Comparison of ENCODE assay signal across 8 cellular contexts in the genomic region with DNA sequence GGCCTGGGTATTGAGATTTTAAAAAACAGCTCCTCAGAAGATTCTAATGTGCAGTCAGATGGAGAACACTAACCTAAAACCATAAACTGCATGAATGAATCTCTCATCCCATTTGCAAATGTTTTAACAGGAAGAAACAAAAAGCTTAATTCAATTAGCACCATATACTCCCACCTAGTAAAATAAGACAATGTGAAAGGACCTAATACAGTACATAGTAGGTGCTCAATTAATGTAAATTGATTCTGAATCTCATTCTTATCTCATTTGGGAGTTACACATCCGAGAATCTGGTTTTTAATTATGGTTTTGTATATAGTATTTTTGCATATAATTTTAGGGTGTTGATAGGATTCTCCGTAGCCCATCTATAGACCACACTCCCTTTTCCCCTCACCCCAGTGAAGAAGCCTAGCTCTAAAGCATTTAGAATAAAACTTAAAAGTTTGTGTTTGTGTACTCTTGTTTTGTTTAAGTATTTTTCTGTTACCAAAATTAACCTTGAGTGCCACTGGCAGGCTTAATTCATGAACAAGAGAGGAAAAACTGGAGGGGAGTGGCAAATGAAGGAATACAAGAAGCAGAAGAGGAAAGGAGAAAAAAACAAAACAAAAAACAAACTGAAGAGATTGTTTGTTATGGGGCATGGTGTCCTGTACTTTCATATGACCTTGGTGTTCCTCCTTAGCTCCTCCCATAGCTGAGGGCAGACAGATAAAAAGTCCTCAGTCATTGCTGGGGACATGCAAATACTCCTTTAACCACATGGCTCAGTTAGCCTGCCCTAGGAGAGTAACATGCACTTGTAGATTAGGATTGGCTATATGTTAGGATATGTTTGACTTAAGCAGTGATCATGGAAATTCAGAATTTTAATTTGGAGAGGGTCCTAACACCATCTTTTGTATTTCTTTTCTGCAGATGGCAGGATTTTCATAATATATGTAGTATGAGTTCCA. TPM values are rescaled to one million over a fixed set of nuclear protein-coding genes. Genes with fewer than 3 reads are reported as not detected.
DNase-seq lines count a peak whose midpoint lies in the region; ATAC-seq and TF ChIP-seq lines count a peak whose summit lies in the region.

No MANE protein-coding gene starts in this region.

- H3K9ac ChIP-seq in SK-N-SH (peak overlapping the region; percentile 93), liver (ENCODE audit: low read depth in 1 of 2, low read length in 2 of 2) (peak overlapping the region; percentile 93 to 96)

- in situ Hi-C loops in astrocyte of the spinal cord (cut with HindIII; ENCODE audit: low sequenced_read_pairs) = no loop called here

- POLR2A ChIA-PET in SK-N-SH (lab: Yijun Ruan, JAX) = interaction anchor here (0.9 to 1.7 kb wide), 4 partner anchors 9 to 289 kb away, joined by 3 to 5 read pairs (median 5); a partner anchor contains a TSS

- H3K79me2 ChIP-seq in SK-N-SH (ENCODE audit: insufficient read depth) = peaks cover 55% of the 10 kb centered on the region

- H3K4me1 ChIP-seq in SK-N-SH (ENCODE audit: control insufficient read depth in 1 of 2, insufficient read depth in 2 of 2, low read depth in 1 of 2, low read length in 1 of 2) (peaks cover 9 to 13% of the 10 kb centered on the region in 2 experiments; a peak in 3 of 4 replicates), liver (ENCODE audit: control insufficient read depth in 4 of 4, insufficient read depth in 4 of 4, low read length in 3 of 4) (peaks cover 5 to 32% (median 24%) of the 10 kb centered on the region in 4 donors), upper lobe of right lung (peaks cover 20% of the 10 kb centered on the region)

- H3K9me3 ChIP-seq in SK-N-SH (no peaks in the 10 kb centered on the region), liver (ENCODE audit: control insufficient read depth in 4 of 4, low read length in 3 of 4) (no peaks in the 10 kb centered on the region), upper lobe of right lung (no peaks in the 10 kb centered on the region)

- H3K27me3 ChIP-seq in SK-N-SH (ENCODE audit: insufficient read depth) (no peaks in the 10 kb centered on the region), liver (ENCODE audit: control insufficient read depth in 4 of 4, insufficient read depth in 4 of 4, low read length in 3 of 4) (no peaks in the 10 kb centered on the region), upper lobe of right lung (no peaks in the 10 kb centered on the region)

- TF ChIP-seq RAD21 in SK-N-SH (IDR thresholded peaks at IDR 0.05; ENCODE audit: low read length) (no peak), liver (IDR thresholded peaks at IDR 0.05) (no peak)

- no peak for DNase-seq in SK-N-SH
- DNase-seq in NAMALWA (ENCODE audit: low spot score) = peak; percentile 95
- DNase-seq in astrocyte of the spinal cord (ENCODE audit: low read depth, low spot score) = no peak
- DNase-seq in upper lobe of right lung = no peak
- no peak for DNase-seq in effector CD4-positive, alpha-beta T cell

- H3F3A ChIP-seq in SK-N-SH (replicated peaks; ENCODE audit: insufficient read depth) = peaks cover 21% of the 10 kb centered on the region

- peak overlapping the region; percentile 81 to 85 for H3K4me3 ChIP-seq in SK-N-SH (ENCODE audit: low read depth in 2 of 2, low read length in 1 of 2)
- H3K4me3 ChIP-seq in astrocyte of the spinal cord (ENCODE audit: low read depth, low read length) = peak overlapping the region; percentile 90
- peak overlapping the region; percentile 64 to 84 (median 80) for H3K4me3 ChIP-seq in liver (ENCODE audit: low read depth in 1 of 3, low read length in 3 of 3)
- H3K4me3 ChIP-seq in upper lobe of right lung = peak overlapping the region; percentile 77

- H3K4me2 ChIP-seq in SK-N-SH = peak overlapping the region; percentile 83

- H3K36me3 ChIP-seq in SK-N-SH (replicated peaks in 1 of 2; ENCODE audit: control insufficient read depth in 1 of 2, insufficient read depth in 2 of 2, low read length in 1 of 2) (peaks cover 20 to 30% of the 10 kb centered on the region in 2 experiments), liver (ENCODE audit: control insufficient read depth in 4 of 4, insufficient read depth in 3 of 4, low read depth in 1 of 4, low read length in 3 of 4) (peaks cover 2 to 20% (median 10%) of the 10 kb centered on the region in 4 donors), upper lobe of right lung (peaks cover 32% of the 10 kb centered on the region)

- intact Hi-C loops in upper lobe of right lung (cut with DNase I) = no loop called here

- no peaks in the 10 kb centered on the region for H3K9me2 ChIP-seq in SK-N-SH

- H3K27ac ChIP-seq in SK-N-SH (ENCODE audit: low read depth in 2 of 2, low read length in 1 of 2) = peak overlapping the region; percentile 84 to 90
- peak overlapping the region; percentile 84 to 92 for H3K27ac ChIP-seq in liver (ENCODE audit: low read depth in 1 of 2, low read length in 2 of 2)
- peak overlapping the region; percentile 98 for H3K27ac ChIP-seq in upper lobe of right lung

- WGBS in SK-N-SH (ENCODE audit: low lambda C conversion rate) = 52% methylated on average over 2 of the region's 2 CpGs
- 65% methylated on average over 2 of the region's 2 CpGs for WGBS in liver

- CTCF ChIA-PET in SK-N-SH (lab: Yijun Ruan, JAX) = interaction anchor here (0.7 to 7.8 kb wide), 27 partner anchors 8 to 636 kb away, joined by 3 to 99 read pairs (median 6); a partner anchor contains a TSS

- TF ChIP-seq CTCF in SK-N-SH (IDR thresholded peaks at IDR 0.05) (no peak), astrocyte of the spinal cord (IDR thresholded peaks at IDR 0.05; ENCODE audit: low read depth, low read length) (no peak), liver (IDR thresholded peaks at IDR 0.05; ENCODE audit: low read depth, low read length, missing input control) (no peak), upper lobe of right lung (IDR thresholded peaks at IDR 0.05) (no peak)

- H4K20me1 ChIP-seq in SK-N-SH (ENCODE audit: insufficient read depth) = no peaks in the 10 kb centered on the region

- H2AFZ ChIP-seq in SK-N-SH (ENCODE audit: low read depth) = peak overlapping the region; percentile 70

- no peak for ATAC-seq in SK-N-SH treated with all-trans-retinoic acid at 6 μM for 48 hours
- peak; percentile 52 for ATAC-seq in HG02588 (IDR thresholded peaks at IDR 0.05; ENCODE audit: unreplicated experiment)
- peak; percentile 5 for ATAC-seq in upper lobe of right lung

- no peak for TF ChIP-seq EP300 in SK-N-SH (IDR thresholded peaks at IDR 0.05; ENCODE audit: borderline replicate concordance in 1 of 2, low read depth in 1 of 2, low read length in 1 of 2)

TF ChIP-seq in SK-N-SH, 30 proteins besides CTCF, POLR2A, EP300 and RAD21 (continues in another document):
- TF ChIP-seq NFIC (IDR thresholded peaks at IDR 0.05; ENCODE audit: borderline replicate concordance) (no peak), RXRA (IDR thresholded peaks at IDR 0.05; ENCODE audit: borderline replicate concordance, low read depth) (no peak), RFX5 (IDR thresholded peaks at IDR 0.05; ENCODE audit: low read length) (no peak), FOXJ3 (CRISPR knock-in tag; IDR thresholded peaks at IDR 0.05) (no peak)

TF ChIP-seq in SK-N-SH treated with all-trans-retinoic acid at 6 μM for 48 hours, 23 proteins besides CTCF, POLR2A, EP300 and RAD21 (continues in another document):
- TF ChIP-seq TCF4 (CRISPR knock-in tag; IDR thresholded peaks at IDR 0.05; ENCODE audit: borderline replicate concordance) = no peak
- TF ChIP-seq, protein P1, sequence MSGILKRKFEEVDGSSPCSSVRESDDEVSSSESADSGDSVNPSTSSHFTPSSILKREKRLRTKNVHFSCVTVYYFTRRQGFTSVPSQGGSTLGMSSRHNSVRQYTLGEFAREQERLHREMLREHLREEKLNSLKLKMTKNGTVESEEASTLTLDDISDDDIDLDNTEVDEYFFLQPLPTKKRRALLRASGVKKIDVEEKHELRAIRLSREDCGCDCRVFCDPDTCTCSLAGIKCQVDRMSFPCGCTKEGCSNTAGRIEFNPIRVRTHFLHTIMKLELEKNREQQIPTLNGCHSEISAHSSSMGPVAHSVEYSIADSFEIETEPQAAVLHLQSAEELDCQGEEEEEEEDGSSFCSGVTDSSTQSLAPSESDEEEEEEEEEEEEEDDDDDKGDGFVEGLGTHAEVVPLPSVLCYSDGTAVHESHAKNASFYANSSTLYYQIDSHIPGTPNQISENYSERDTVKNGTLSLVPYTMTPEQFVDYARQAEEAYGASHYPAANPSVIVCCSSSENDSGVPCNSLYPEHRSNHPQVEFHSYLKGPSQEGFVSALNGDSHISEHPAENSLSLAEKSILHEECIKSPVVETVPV (CRISPR knock-in tag; IDR thresholded peaks at IDR 0.05) = no peak

TF ChIP-seq in liver, 16 proteins besides CTCF, POLR2A, EP300 and RAD21:
- TF ChIP-seq TAF1 (conservative IDR thresholded peaks at IDR 0.05) (no peak), NR2F2 (IDR thresholded peaks at IDR 0.05) (peak; percentile 37)

RNA-seq across cellular contexts. Expression of a gene that starts 1.2 kb away (rescaled TPM):
- 24.5 and 26.3 TPM in 2 replicates for polyA plus RNA-seq in SK-N-SH (2012; rRNA removed)
- 43.5 and 43.9 TPM in 2 replicates for polyA plus RNA-seq in SK-N-SH (2012; cell fraction: cytosol; rRNA removed)
- polyA plus RNA-seq in SK-N-SH (2012; cell fraction: nucleus; rRNA removed) = 17.0 and 30.0 TPM in 2 replicates
- 10 to 100 TPM; 35.5 to 50.6 TPM for total RNA-seq in liver
- 10 to 100 TPM; 22.9 to 29.5 TPM for polyA plus RNA-seq in liver
- total RNA-seq in upper lobe of right lung = 51.6 TPM

RNA-seq across cellular contexts. Expression of a gene that starts 12.1 kb away (rescaled TPM):
- polyA plus RNA-seq in SK-N-SH (2012; rRNA removed) = 0.02 and 0.08 TPM in 2 replicates
- polyA plus RNA-seq in SK-N-SH (2012; cell fraction: cytosol; rRNA removed) = under 0.01 and 0.01 TPM in 2 replicates
- 0.02 TPM in 2 replicates for polyA plus RNA-seq in SK-N-SH (2012; cell fraction: nucleus; rRNA removed)
- 1 to 10 TPM; 4.8 to 4.9 TPM for total RNA-seq in liver
- polyA plus RNA-seq in liver = 1 to 10 TPM in 1 of 2 donors, under 1 TPM in 1; 0.74 to 2.7 TPM
- total RNA-seq in upper lobe of right lung = 17.0 TPM

RNA-seq across cellular contexts. Expression of a gene that starts 42.8 kb away (rescaled TPM):
- 23.9 and 27.4 TPM in 2 replicates for polyA plus RNA-seq in SK-N-SH (2012; rRNA removed)
- 39.1 and 47.9 TPM in 2 replicates for polyA plus RNA-seq in SK-N-SH (2012; cell fraction: cytosol; rRNA removed)
- 41.6 and 42.9 TPM in 2 replicates for polyA plus RNA-seq in SK-N-SH (2012; cell fraction: nucleus; rRNA removed)
- total RNA-seq in liver = 10 to 100 TPM; 11.5 to 15.0 TPM
- 1 to 10 TPM; 8.0 to 9.5 TPM for polyA plus RNA-seq in liver
- 36.2 TPM for total RNA-seq in upper lobe of right lung

RNA-seq across cellular contexts. Expression of a gene that starts 46.4 kb away (rescaled TPM):
- polyA plus RNA-seq in SK-N-SH (2012; rRNA removed) (60.3 and 78.8 TPM in 2 replicates), liver (10 to 100 TPM; 23.2 to 47.1 TPM)
- 33.5 and 40.3 TPM in 2 replicates for polyA plus RNA-seq in SK-N-SH (2012; cell fraction: cytosol; rRNA removed)
- polyA plus RNA-seq in SK-N-SH (2012; cell fraction: nucleus; rRNA removed) = 245 and 251 TPM in 2 replicates
- total RNA-seq in liver (10 to 100 TPM; 33.6 to 49.0 TPM), upper lobe of right lung (83.3 TPM)
